In genomic region chr7:5687936-5688673, GRCh38 we compare ENCODE assay signal across 10 cellular contexts.
A peak's percentile ranks its signal among the peaks of the same experiment; 100 is the strongest.
DNase-seq lines count a peak whose midpoint lies in the region; ATAC-seq and TF ChIP-seq lines count a peak whose summit lies in the region.
"Had no signal": no experiment of that assay in that cellular context is flagged by ENCODE, and none has a peak within 500 bp of the region (broad histone marks: within the 10 kb centered on the region; RNA-seq: fewer than 3 reads in every experiment).

No MANE protein-coding gene starts in this region.

- H3K9me3 ChIP-seq in vagina: no peaks in the 10 kb centered on the region

- H3K27ac Mint-ChIP-seq in natural killer cell treated with Interleukin-12 subunit alpha and Interleukin-12 subunit beta and Interleukin-15 and Interleukin-18, amount 100 ng/mL, for 72 hours: peak overlapping the region; percentile 67 to 75
- H3K27ac Mint-ChIP-seq in natural killer cell (no peak overlapping the region), chondrocyte (ENCODE audit: unreplicated experiment) (peak overlapping the region; percentile 94), nephron (peak overlapping the region; percentile 50 to 76 (median 62))
- H3K27ac Mint-ChIP-seq: endodermal cell had no signal

- no peaks in the 10 kb centered on the region for H3K27me3 ChIP-seq in vagina

- no peak overlapping the region for H3K4me3 Mint-ChIP-seq in natural killer cell treated with Interleukin-12 subunit alpha and Interleukin-12 subunit beta and Interleukin-15 and Interleukin-18, amount 100 ng/mL, for 72 hours
- H3K4me3 Mint-ChIP-seq in natural killer cell: no peak overlapping the region
- H3K4me3 Mint-ChIP-seq in chondrocyte (ENCODE audit: unreplicated experiment): no peak overlapping the region
- no peak overlapping the region for H3K4me3 Mint-ChIP-seq in nephron
- H3K4me3 Mint-ChIP-seq: endodermal cell had no signal

- TF ChIP-seq CTCF in natural killer cell (IDR thresholded peaks at IDR 0.05) (no peak), chondrocyte (IDR thresholded peaks at IDR 0.05) (no peak), nephron (IDR thresholded peaks at IDR 0.05; ENCODE audit: unreplicated experiment in 3 of 3) (no peak), vagina (IDR thresholded peaks at IDR 0.05) (no peak)

- no peak for TF ChIP-seq POLR2A in vagina (IDR thresholded peaks at IDR 0.05)

- H3K27ac ChIP-seq in vagina: peak overlapping the region; percentile 21

- no peak for ATAC-seq in natural killer cell treated with Interleukin-12 subunit alpha and Interleukin-12 subunit beta and Interleukin-15 and Interleukin-18, amount 100 ng/mL, for 72 hours
- ATAC-seq in natural killer cell (no peak), GM21360 (IDR thresholded peaks at IDR 0.05; ENCODE audit: unreplicated experiment) (no peak), GM21367 (IDR thresholded peaks at IDR 0.05; ENCODE audit: unreplicated experiment) (no peak)

- H3K4me1 ChIP-seq in vagina: peaks cover 70% of the 10 kb centered on the region

- H3K4me1 Mint-ChIP-seq in natural killer cell treated with Interleukin-12 subunit alpha and Interleukin-12 subunit beta and Interleukin-15 and Interleukin-18, amount 100 ng/mL, for 72 hours (ENCODE audit: low read depth in 2 of 2): peaks cover 37 to 46% of the 10 kb centered on the region in 2 donors
- H3K4me1 Mint-ChIP-seq in natural killer cell (peaks cover 25 to 28% of the 10 kb centered on the region in 2 donors), chondrocyte (ENCODE audit: low read depth) (peaks cover 63% of the 10 kb centered on the region), nephron (peaks cover 66% of the 10 kb centered on the region)

- peaks cover 4% of the 10 kb centered on the region for H3K36me3 Mint-ChIP-seq in natural killer cell treated with Interleukin-12 subunit alpha and Interleukin-12 subunit beta and Interleukin-15 and Interleukin-18, amount 100 ng/mL, for 72 hours
- H3K36me3 Mint-ChIP-seq in natural killer cell (no peaks in the 10 kb centered on the region), chondrocyte (ENCODE audit: low read depth) (peaks cover 10% of the 10 kb centered on the region), nephron (ENCODE audit: low read depth) (peaks cover 18% of the 10 kb centered on the region)

- H3K9me3 Mint-ChIP-seq in natural killer cell treated with Interleukin-12 subunit alpha and Interleukin-12 subunit beta and Interleukin-15 and Interleukin-18, amount 100 ng/mL, for 72 hours: no peaks in the 10 kb centered on the region
- no peaks in the 10 kb centered on the region for H3K9me3 Mint-ChIP-seq in natural killer cell
- no peaks in the 10 kb centered on the region for H3K9me3 Mint-ChIP-seq in chondrocyte (ENCODE audit: low read depth)
- H3K9me3 Mint-ChIP-seq in nephron: no peaks in the 10 kb centered on the region
- H3K9me3 Mint-ChIP-seq: endodermal cell had no signal

- H3K4me3 ChIP-seq in vagina: no peak overlapping the region

- DNase-seq in natural killer cell treated with Interleukin-12 subunit alpha and Interleukin-12 subunit beta and Interleukin-15 and Interleukin-18, amount 100 ng/mL, for 72 hours (ENCODE audit: low spot score): no peak
- DNase-seq in natural killer cell (no peak), chondrocyte (ENCODE audit: low spot score) (no peak), vagina (ENCODE audit: extremely low spot score in 2 of 2) (no peak)
- no peak for DNase-seq in stimulated activated naive CD4-positive, alpha-beta T cell treated with Interleukin-2 at 50 U/mL for 16 hours (lab: John Stamatoyannopoulos, UW)
- DNase-seq: endodermal cell; NK-92 treated with Interleukin-12 subunit alpha and Interleukin-12 subunit beta, amount 100 ng/mL, for 24 hours had no signal

- no peaks in the 10 kb centered on the region for H3K27me3 Mint-ChIP-seq in natural killer cell treated with Interleukin-12 subunit alpha and Interleukin-12 subunit beta and Interleukin-15 and Interleukin-18, amount 100 ng/mL, for 72 hours
- no peaks in the 10 kb centered on the region for H3K27me3 Mint-ChIP-seq in natural killer cell (ENCODE audit: low read depth in 2 of 2)
- H3K27me3 Mint-ChIP-seq in chondrocyte (ENCODE audit: low read depth): no peaks in the 10 kb centered on the region
- no peaks in the 10 kb centered on the region for H3K27me3 Mint-ChIP-seq in nephron (ENCODE audit: low read depth)

- H3K36me3 ChIP-seq in vagina: peaks cover 0 to 4% of the 10 kb centered on the region in 2 donors

- intact Hi-C loops in natural killer cell (cut with micrococcal nuclease): no loop called here
- intact Hi-C loops in vagina (cut with DNase I): no loop called here

Comparison
In these comparisons a context has a peak if more than half of its experiments do, and no peak if none do; other contexts are left out.
1. H3K27ac Mint-ChIP-seq: peak in natural killer cell treated with Interleukin-12 subunit alpha and Interleukin-12 subunit beta and Interleukin-15 and Interleukin-18, amount 100 ng/mL, for 72 hours (2 of 2), chondrocyte (single experiment) and nephron (3 of 3); none in natural killer cell (0 of 2).